In the genomic region with DNA sequence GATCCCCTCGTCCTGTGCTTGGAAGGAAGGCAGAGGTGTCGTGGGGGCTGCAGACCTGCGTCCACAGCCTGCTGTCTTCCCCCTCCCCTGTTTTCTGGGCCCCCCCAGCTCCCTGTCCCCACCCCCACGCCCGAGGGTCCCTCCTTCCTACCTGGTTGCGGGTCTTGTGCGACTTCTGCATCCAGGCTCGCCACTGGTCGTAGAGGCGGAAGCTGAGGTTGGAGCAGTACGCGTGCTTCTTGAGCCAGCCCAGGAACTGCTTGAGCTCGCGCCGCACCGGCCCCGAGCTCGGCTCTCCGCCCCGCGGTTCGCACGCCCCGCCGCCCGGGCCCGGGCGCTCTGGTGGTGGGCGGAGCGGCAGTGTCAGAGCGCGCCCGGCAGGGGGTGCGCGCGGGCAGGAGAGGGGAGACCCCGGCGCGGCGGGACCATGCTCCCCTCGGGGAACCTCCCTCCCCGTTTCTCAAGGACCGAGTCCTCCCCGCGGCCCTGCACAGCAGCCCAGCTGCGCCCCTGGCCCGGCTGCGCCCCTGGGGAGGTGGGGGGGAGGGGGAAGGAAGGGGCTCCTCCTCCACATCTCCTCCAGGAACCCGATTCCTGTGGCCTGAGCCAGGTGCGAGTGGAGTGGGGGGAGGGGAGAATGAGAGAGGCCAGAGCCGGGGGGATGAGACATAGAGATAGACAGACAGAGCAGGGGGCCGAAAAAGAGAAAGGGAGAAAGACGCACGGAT, we compare ENCODE assay signal across 8 cellular contexts. TPM values are rescaled to one million over a fixed set of nuclear protein-coding genes. Genes with fewer than 3 reads are reported as not detected.
DNase-seq lines count a peak whose midpoint lies in the region; ATAC-seq lines count a peak whose summit lies in the region.

No MANE protein-coding gene starts in this region.

- peak; percentile 72 for ATAC-seq in HG02798 (IDR thresholded peaks at IDR 0.05; ENCODE audit: poor library complexity, unreplicated experiment)
- peak; percentile 59 for ATAC-seq in activated CD8-positive, alpha-beta T cell treated with anti-CD3 and anti-CD28 coated beads, Interleukin-2, amount 10 ng/mL, durations not matched to agents 7 days and 5 days
- no peak for ATAC-seq in HG02840 (IDR thresholded peaks at IDR 0.05; ENCODE audit: low FRiP score, unreplicated experiment)

- POLR2A ChIA-PET in activated CD8-positive, alpha-beta T cell treated with anti-CD3 and anti-CD28 coated beads, Interleukin-2, amount 10 ng/mL, durations not matched to agents 7 days and 5 days (lab: Charles Lee), result interaction anchor here (2.7 kb wide), 1 partner anchor 23 kb away, joined by 9 read pairs; a partner anchor contains a TSS

- H3K27me3 Mint-ChIP-seq in activated CD8-positive, alpha-beta T cell treated with anti-CD3 and anti-CD28 coated beads, Interleukin-2, amount 10 ng/mL, durations not matched to agents 7 days and 5 days (ENCODE audit: low read depth), result peaks cover 2% of the 10 kb centered on the region

- H3K18ac ChIP-seq in mesendoderm (ENCODE audit: low read length), result peak overlapping the region; percentile 83

- no peak overlapping the region for H4K5ac ChIP-seq in mesendoderm (ENCODE audit: low read length)

- H3K79me2 ChIP-seq in mesendoderm (ENCODE audit: control insufficient read depth, insufficient read depth, low read length), result no peaks in the 10 kb centered on the region

- H3K79me1 ChIP-seq in mesendoderm (ENCODE audit: low read length), result peaks cover 2% of the 10 kb centered on the region

- peak overlapping the region; percentile 55 for H3K27ac ChIP-seq in mesendoderm (ENCODE audit: low read depth, low read length)

- H3K4me1 Mint-ChIP-seq in activated CD8-positive, alpha-beta T cell treated with anti-CD3 and anti-CD28 coated beads, Interleukin-2, amount 10 ng/mL, durations not matched to agents 7 days and 5 days (ENCODE audit: low read depth), result peaks cover 29% of the 10 kb centered on the region

- no peak overlapping the region for H2BK15ac ChIP-seq in mesendoderm (replicated peaks; ENCODE audit: low read depth)

- WGBS in mesendoderm (ENCODE audit: extremely low coverage, insufficient coverage, low lambda C conversion rate), result no CpG with 5 or more reads among the region's 54 CpGs

- H3K9ac ChIP-seq in mesendoderm (ENCODE audit: low read length), result peak overlapping the region; percentile 89

- peaks cover 3% of the 10 kb centered on the region for H3K36me3 ChIP-seq in mesendoderm (ENCODE audit: control insufficient read depth, insufficient read depth, low read length)

- no peaks in the 10 kb centered on the region for H3K9me3 Mint-ChIP-seq in activated CD8-positive, alpha-beta T cell treated with anti-CD3 and anti-CD28 coated beads, Interleukin-2, amount 10 ng/mL, durations not matched to agents 7 days and 5 days (ENCODE audit: insufficient read depth)

- CTCF ChIA-PET in activated CD8-positive, alpha-beta T cell treated with anti-CD3 and anti-CD28 coated beads, Interleukin-2, amount 10 ng/mL, durations not matched to agents 7 days and 5 days (lab: Charles Lee), result interaction anchor here (0.8 to 2.6 kb wide), 10 partner anchors 9 to 253 kb away, joined by 3 to 23 read pairs (median 6); a partner anchor contains a TSS

- DNase-seq in DMS53 (lab: John Stamatoyannopoulos, UW) (peak; percentile 87), NCI-H69 (lab: John Stamatoyannopoulos, UW) (peak; percentile 87), mesendoderm (peak; percentile 87)
- DNase-seq in activated CD8-positive, alpha-beta T cell treated with anti-CD3 and anti-CD28 coated beads, Interleukin-2, amount 10 ng/mL, durations not matched to agents 7 days and 5 days, result peak; percentile 75
- DNase-seq in effector CD8-positive, alpha-beta T cell (lab: John Stamatoyannopoulos, UW), result peak; percentile 66
- peak; percentile 45 for DNase-seq in stimulated activated CD8-positive, alpha-beta memory T cell treated with anti-CD3 and anti-CD28 coated beads, Interleukin-15, amount 100 ng/mL, for 1 hour (ENCODE audit: low read depth)

- H2BK120ac ChIP-seq in mesendoderm (ENCODE audit: low read depth, low read length), result no peak overlapping the region

- peak overlapping the region; percentile 25 for H3K4ac ChIP-seq in mesendoderm (ENCODE audit: low read depth, low read length)

- H4K8ac ChIP-seq in mesendoderm (ENCODE audit: low read depth, low read length), result no peak overlapping the region

- no peak overlapping the region for H3K27ac Mint-ChIP-seq in activated CD8-positive, alpha-beta T cell treated with anti-CD3 and anti-CD28 coated beads, Interleukin-2, amount 10 ng/mL, durations not matched to agents 7 days and 5 days

- H2AK5ac ChIP-seq in mesendoderm (ENCODE audit: low read length), result peak overlapping the region; percentile 88

- no peak overlapping the region for H3K23ac ChIP-seq in mesendoderm (ENCODE audit: low read length)

- H3K56ac ChIP-seq in mesendoderm (ENCODE audit: low read length), result peak overlapping the region; percentile 97

- H2BK5ac ChIP-seq in mesendoderm (ENCODE audit: low read length), result no peak overlapping the region

- H3K4me3 ChIP-seq in mesendoderm (ENCODE audit: low read length), result peak overlapping the region; percentile 54

- peak overlapping the region; percentile 74 for H3K4me2 ChIP-seq in mesendoderm (ENCODE audit: low read length)

- H3K4me3 Mint-ChIP-seq in activated CD8-positive, alpha-beta T cell treated with anti-CD3 and anti-CD28 coated beads, Interleukin-2, amount 10 ng/mL, durations not matched to agents 7 days and 5 days, result peak overlapping the region; percentile 64

- peaks cover 19% of the 10 kb centered on the region for H3K36me3 Mint-ChIP-seq in activated CD8-positive, alpha-beta T cell treated with anti-CD3 and anti-CD28 coated beads, Interleukin-2, amount 10 ng/mL, durations not matched to agents 7 days and 5 days (ENCODE audit: low read depth)

- H3K27me3 ChIP-seq in mesendoderm (ENCODE audit: insufficient read depth, low read length, poor library complexity), result no peaks in the 10 kb centered on the region

- peaks cover 16% of the 10 kb centered on the region for H3K4me1 ChIP-seq in mesendoderm (ENCODE audit: control insufficient read depth, low read depth, low read length)

RNA-seq across cellular contexts. Expression of a gene that starts 5.7 kb away (rescaled TPM):
- 10 to 100 TPM; 91.5 to 98.7 TPM for total RNA-seq in activated CD8-positive, alpha-beta T cell treated with anti-CD3 and anti-CD28 coated beads, Interleukin-2, amount 10 ng/mL, durations not matched to agents 7 days and 5 days
- 86.9 TPM for polyA plus RNA-seq in mesendoderm (2013, experiment 1 of 2)
- 82.8 TPM for polyA plus RNA-seq in mesendoderm (2013, experiment 2 of 2)

RNA-seq across cellular contexts. Expression of a gene that starts 12.3 kb away (rescaled TPM):
- total RNA-seq in activated CD8-positive, alpha-beta T cell treated with anti-CD3 and anti-CD28 coated beads, Interleukin-2, amount 10 ng/mL, durations not matched to agents 7 days and 5 days, result not detected
- 17.2 TPM for polyA plus RNA-seq in mesendoderm (2013, experiment 1 of 2)
- polyA plus RNA-seq in mesendoderm (2013, experiment 2 of 2), result 16.7 TPM

RNA-seq across cellular contexts. Expression of a gene that starts 18.4 kb away (rescaled TPM):
- not detected for total RNA-seq in activated CD8-positive, alpha-beta T cell treated with anti-CD3 and anti-CD28 coated beads, Interleukin-2, amount 10 ng/mL, durations not matched to agents 7 days and 5 days
- polyA plus RNA-seq in mesendoderm (2013, experiment 1 of 2), result 3.9 TPM
- polyA plus RNA-seq in mesendoderm (2013, experiment 2 of 2), result 3.6 TPM

RNA-seq across cellular contexts. Expression of a gene that starts 22.6 kb away (rescaled TPM):
- total RNA-seq in activated CD8-positive, alpha-beta T cell treated with anti-CD3 and anti-CD28 coated beads, Interleukin-2, amount 10 ng/mL, durations not matched to agents 7 days and 5 days, result 1,000 to 10,000 TPM; 1,452 to 1,556 TPM
- 1,632 TPM for polyA plus RNA-seq in mesendoderm (2013, experiment 1 of 2)
- polyA plus RNA-seq in mesendoderm (2013, experiment 2 of 2), result 1,662 TPM

RNA-seq across cellular contexts. Expression of a gene that starts 36.6 kb away (rescaled TPM):
- 100 to 1,000 TPM; 101 to 108 TPM for total RNA-seq in activated CD8-positive, alpha-beta T cell treated with anti-CD3 and anti-CD28 coated beads, Interleukin-2, amount 10 ng/mL, durations not matched to agents 7 days and 5 days
- polyA plus RNA-seq in mesendoderm (2013, experiment 1 of 2), result 119 TPM
- polyA plus RNA-seq in mesendoderm (2013, experiment 2 of 2), result 123 TPM
